27 cellular contexts compared by ENCODE assay signal in the genomic region with DNA sequence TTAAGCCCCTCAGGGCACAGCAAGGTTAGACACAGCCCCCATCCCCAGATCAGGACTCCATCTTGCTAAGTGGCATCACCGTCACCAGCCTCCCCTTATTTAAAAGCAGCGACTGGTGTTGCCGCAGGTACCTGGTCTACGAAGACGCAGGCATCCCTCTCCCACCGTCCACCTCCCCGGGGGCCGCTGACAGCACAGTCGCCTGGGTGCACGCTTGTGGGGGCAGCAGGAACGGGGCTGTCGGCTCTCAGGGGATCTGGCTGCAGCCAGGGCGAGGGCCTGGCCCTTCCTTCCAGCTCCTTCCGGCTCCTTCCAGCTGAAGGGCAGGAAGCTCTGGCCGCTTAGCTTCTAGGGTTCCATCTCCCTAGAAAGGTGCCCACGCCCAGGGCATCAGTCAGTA. TPM values are rescaled to one million over a fixed set of nuclear protein-coding genes. Genes with fewer than 3 reads are reported as not detected.
A peak's percentile ranks its signal among the peaks of the same experiment; 100 is the strongest.
DNase-seq lines count a peak whose midpoint lies in the region; ATAC-seq, FAIRE-seq and TF ChIP-seq lines count a peak whose summit lies in the region.
"Had no signal": no experiment of that assay in that cellular context is flagged by ENCODE, and none has a peak within 500 bp of the region (broad histone marks: within the 10 kb centered on the region; RNA-seq: fewer than 3 reads in every experiment).

No MANE protein-coding gene starts in this region.

- ATAC-seq in HepG2 (no peak), right lobe of liver (no peak)
- ATAC-seq in stimulated activated naive CD8-positive, alpha-beta T cell treated with anti-CD3 and anti-CD28 coated beads, Interleukin-15, Interleukin-2, amounts not matched to agents 100 U/mL and 50 U/mL, for 24 hours: no peak
- ATAC-seq: A549 had no signal

- no peak overlapping the region for H4K8ac ChIP-seq in neuronal stem cell (ENCODE audit: low read depth, low read length)

- TF ChIP-seq EP300 in HepG2 (IDR thresholded peaks at IDR 0.05; ENCODE audit: low read depth in 2 of 2, low read length in 2 of 2) (no peak), HepG2 (CRISPR knock-in tag; IDR thresholded peaks at IDR 0.05; ENCODE audit: borderline replicate concordance) (no peak)

- in situ Hi-C loops in HepG2 (cut with HindIII; ENCODE audit: extremely low pct_ligation_motif_present, low pct_unique_long_range_greater_than_20kb): no loop called here

- H3K4me2 ChIP-seq in HepG2 (ENCODE audit: low read depth, low read length) (peak overlapping the region; percentile 62), neuronal stem cell (ENCODE audit: insufficient read depth, low read length, poor library complexity, severe bottlenecking) (no peak overlapping the region)
- H3K4me2 ChIP-seq: A549 had no signal

- 94% methylated on average over 6 of the region's 16 CpGs for WGBS in HepG2 (ENCODE audit: low lambda C conversion rate)
- WGBS in right lobe of liver (ENCODE audit: insufficient coverage, low coverage, low lambda C conversion rate, missing lambda C conversion rate): 100% methylated on average over 1 of the region's 16 CpGs
- WGBS in neuronal stem cell (ENCODE audit: extremely low coverage in 2 of 2, insufficient read length in 2 of 2, insufficient replicate concordance in 1 of 2), 2 donors: no CpG with 5 or more reads among the region's 16 CpGs

- peaks cover 2% of the 10 kb centered on the region for H3K79me1 ChIP-seq in neuronal stem cell (ENCODE audit: low read depth, low read length)

- no peak overlapping the region for H3K18ac ChIP-seq in neuronal stem cell (ENCODE audit: low read length)

- H3K4me1 ChIP-seq in HepG2 (ENCODE audit: insufficient read depth, low read length): peaks cover 35% of the 10 kb centered on the region
- peaks cover 0 to 8% (median 0%) of the 10 kb centered on the region in 4 donors for H3K4me1 ChIP-seq in right lobe of liver
- peaks cover 13 to 18% of the 10 kb centered on the region in 2 donors for H3K4me1 ChIP-seq in neuronal stem cell (ENCODE audit: control insufficient read depth in 2 of 2, insufficient read depth in 1 of 2, low read depth in 1 of 2, low read length in 2 of 2)
- H3K4me1 ChIP-seq: A549, BE2C, HAP-1 had no signal

- no peaks in the 10 kb centered on the region for H4K20me1 ChIP-seq in HepG2 (ENCODE audit: insufficient read depth, low read length)

- no peak overlapping the region for H4K91ac ChIP-seq in neuronal stem cell (ENCODE audit: low read depth, low read length, poor library complexity)

- intact Hi-C loops in HepG2 (cut with micrococcal nuclease; ENCODE audit: unreplicated experiment): no loop called here
- intact Hi-C loops in right lobe of liver (cut with DNase I): no loop called here

- CTCF ChIA-PET in HepG2 (lab: Yijun Ruan, JAX; ENCODE audit: low intra/inter-chr PET ratio, low total read pairs): no interaction called here

- H3K27ac ChIP-seq in HepG2 (ENCODE audit: extremely low read length, insufficient read depth, low read length) (peak overlapping the region; percentile 69), right lobe of liver (no peak overlapping the region), WERI-Rb-1 (peak overlapping the region; percentile 4; the same call in 1 of the 2 replicates), neuronal stem cell (replicated peaks; ENCODE audit: low read length) (no peak overlapping the region)
- H3K27ac ChIP-seq: A549 had no signal

- no peak for FAIRE-seq in HepG2 (lab: Jason Lieb, UNC)
- FAIRE-seq: A549, D721Med, GM12891, GM18507, H54 had no signal

- H3K9me3 ChIP-seq in HepG2 (ENCODE audit: low read length) (no peaks in the 10 kb centered on the region), right lobe of liver (no peaks in the 10 kb centered on the region), WERI-Rb-1 (ENCODE audit: severe bottlenecking) (no peaks in the 10 kb centered on the region), neuronal stem cell (replicated peaks in 1 of 2; ENCODE audit: control insufficient read depth in 2 of 2, insufficient read depth in 1 of 2, low read depth in 1 of 2, low read length in 2 of 2) (no peaks in the 10 kb centered on the region)
- H3K9me3 ChIP-seq: A549; BE2C; BLaER1 treated with 17β-estradiol and CSF1 and Interleukin-3, amounts not matched to agents 10 nM and 100 nM; HAP-1 had no signal

- H3K4me3 ChIP-seq in HepG2 (replicated peaks in 1 of 3; ENCODE audit: insufficient read depth in 1 of 3, low read depth in 2 of 3, low read length in 3 of 3) (no peak overlapping the region), right lobe of liver (no peak overlapping the region), WERI-Rb-1 (ENCODE audit: low read depth, low read length) (no peak overlapping the region), neuronal stem cell (ENCODE audit: low read length in 2 of 2) (no peak overlapping the region)
- H3K4me3 ChIP-seq: A549; BLaER1 treated with 17β-estradiol and CSF1 and Interleukin-3, amounts not matched to agents 10 nM and 100 nM; HAP-1 had no signal

- H3K14ac ChIP-seq in neuronal stem cell (ENCODE audit: low read length): no peak overlapping the region

- H2BK5ac ChIP-seq in neuronal stem cell (ENCODE audit: low read length): no peak overlapping the region

- H3K36me3 ChIP-seq in HepG2 (replicated peaks in 1 of 2; ENCODE audit: control insufficient read depth in 1 of 2, insufficient read depth in 2 of 2, low read length in 2 of 2) (peaks cover 8 to 38% of the 10 kb centered on the region in 2 experiments), right lobe of liver (peaks cover 0 to 20% (median under 1%) of the 10 kb centered on the region in 4 donors), WERI-Rb-1 (peaks cover 94% of the 10 kb centered on the region), neuronal stem cell (replicated peaks in 1 of 2; ENCODE audit: control insufficient read depth in 2 of 2, insufficient read depth in 2 of 2, low read length in 2 of 2) (peaks cover 28 to 55% of the 10 kb centered on the region in 2 donors)
- H3K36me3 ChIP-seq: BE2C had no signal

- TF ChIP-seq CTCF in HepG2 (CRISPR knock-in tag; IDR thresholded peaks at IDR 0.05) (no peak), right lobe of liver (IDR thresholded peaks at IDR 0.05) (no peak), WERI-Rb-1 (IDR thresholded peaks at IDR 0.05; ENCODE audit: low read depth, low read length) (no peak), chondrocyte (IDR thresholded peaks at IDR 0.05) (no peak)

- DNase-seq in HepG2 (ENCODE audit: low spot score): no peak
- DNase-seq in right lobe of liver: no peak
- DNase-seq in WERI-Rb-1: no peak
- peak; percentile 87 for DNase-seq in chondrocyte (ENCODE audit: low spot score)
- DNase-seq in neuronal stem cell (ENCODE audit: low spot score): no peak
- no peak for DNase-seq in activated CD4-positive, alpha-beta T cell treated with anti-CD3 and anti-CD28 coated beads for 4 hours
- DNase-seq in stimulated activated naive CD8-positive, alpha-beta T cell treated with anti-CD3 and anti-CD28 coated beads, Interleukin-15, Interleukin-2, amounts not matched to agents 100 U/mL and 50 U/mL, for 24 hours: no peak
- no peak for DNase-seq in LoVo (ENCODE audit: low spot score)
- DNase-seq: 8988T; ACHN; AML-193; CD4-positive, alpha-beta T cell; CD8-positive, alpha-beta memory T cell; DMS79; EL; GDM1; GOT3; HFFc6 had no signal

- peak overlapping the region; percentile 10 for H2BK12ac ChIP-seq in neuronal stem cell (ENCODE audit: low read length)

- H3K27me3 Mint-ChIP-seq in chondrocyte (ENCODE audit: low read depth): peaks cover 3% of the 10 kb centered on the region
- H3K27me3 Mint-ChIP-seq: CD4-positive, alpha-beta T cell had no signal

- no peak for TF ChIP-seq RAD21 in HepG2 (CRISPR knock-in tag; IDR thresholded peaks at IDR 0.05)

- H3K9me3 Mint-ChIP-seq in chondrocyte (ENCODE audit: low read depth): no peaks in the 10 kb centered on the region
- H3K9me3 Mint-ChIP-seq: CD14-positive monocyte; CD4-positive, alpha-beta T cell; CD8-positive, alpha-beta memory T cell; HFFc6 had no signal

- H2AK5ac ChIP-seq in neuronal stem cell (ENCODE audit: low read depth, low read length): no peak overlapping the region

- H3K4me1 Mint-ChIP-seq in chondrocyte (ENCODE audit: low read depth): peaks cover 12% of the 10 kb centered on the region
- H3K4me1 Mint-ChIP-seq: CD14-positive monocyte; CD8-positive, alpha-beta memory T cell had no signal

- H3K23ac ChIP-seq in neuronal stem cell (ENCODE audit: low read depth, low read length, poor library complexity): no peak overlapping the region

- H2AFZ ChIP-seq in HepG2 (ENCODE audit: low read length) (no peak overlapping the region), neuronal stem cell (ENCODE audit: low read length) (no peak overlapping the region)

- no peak for TF ChIP-seq POLR2A in HepG2 (IDR thresholded peaks at IDR 0.05; ENCODE audit: insufficient read depth in 1 of 2, low read depth in 2 of 2, low read length in 2 of 2)
- no peak for TF ChIP-seq POLR2A in right lobe of liver (IDR thresholded peaks at IDR 0.05)

- POLR2A ChIA-PET in HepG2 (lab: Yijun Ruan, JAX): interaction anchor here (1.1 kb wide), 1 partner anchor 37 kb away, joined by 11 read pairs; no protein-coding TSS in a partner anchor

- H3K27me3 ChIP-seq in HepG2 (ENCODE audit: control insufficient read depth in 1 of 2, insufficient read depth in 2 of 2, low read length in 2 of 2) (no peaks in the 10 kb centered on the region), right lobe of liver (no peaks in the 10 kb centered on the region), WERI-Rb-1 (ENCODE audit: insufficient read depth, low read depth, severe bottlenecking) (no peaks in the 10 kb centered on the region), neuronal stem cell (ENCODE audit: control insufficient read depth in 3 of 3, insufficient read depth in 3 of 3, low read depth in 1 of 3, low read length in 3 of 3) (no peaks in the 10 kb centered on the region)
- H3K27me3 ChIP-seq: BE2C had no signal

- H3K4ac ChIP-seq in neuronal stem cell (ENCODE audit: low read length): no peak overlapping the region

- peak overlapping the region; percentile 31 for H2BK120ac ChIP-seq in neuronal stem cell (ENCODE audit: low read depth, low read length)

- H3K36me3 Mint-ChIP-seq in chondrocyte (ENCODE audit: low read depth): peaks cover 3% of the 10 kb centered on the region

- H3K27ac Mint-ChIP-seq in chondrocyte (ENCODE audit: unreplicated experiment): no peak overlapping the region
- H3K27ac Mint-ChIP-seq: CD14-positive monocyte; CD4-positive, alpha-beta T cell; CD8-positive, alpha-beta memory T cell; HFFc6 had no signal

- peak overlapping the region; percentile 49 for H3K9ac ChIP-seq in HepG2 (ENCODE audit: insufficient read depth, low read depth, low read length)
- H3K9ac ChIP-seq in neuronal stem cell (ENCODE audit: low read depth, low read length, poor library complexity): no peak overlapping the region
- H3K9ac ChIP-seq: BLaER1 treated with 17β-estradiol and CSF1 and Interleukin-3, amounts not matched to agents 10 nM and 100 nM had no signal

- no peaks in the 10 kb centered on the region for H3K79me2 ChIP-seq in HepG2 (ENCODE audit: insufficient read depth, low read length)

- H2BK15ac ChIP-seq in neuronal stem cell (ENCODE audit: low read length): no peak overlapping the region

- BruUV-seq in HepG2 (replicated peaks; lab: Mats Ljungman, UMichigan): no TSS peak

- no peak overlapping the region for H3K4me3 Mint-ChIP-seq in chondrocyte (ENCODE audit: unreplicated experiment)
- H3K4me3 Mint-ChIP-seq: CD14-positive monocyte; CD4-positive, alpha-beta T cell; CD8-positive, alpha-beta memory T cell; HFFc6 had no signal

RNA-seq across cellular contexts. Expression of a gene that starts 17.6 kb away (rescaled TPM):
- not detected in 2 replicates for total RNA-seq in HepG2 (2016; rRNA removed; fragmentation: Illumina TruSeq; extraction: Trizol)
- total RNA-seq in HepG2 (2016; cell fraction: cytosol; rRNA removed; fragmentation: Illumina TruSeq; extraction: Trizol; ENCODE audit: low read depth): not detected in 2 replicates
- not detected in 2 replicates for total RNA-seq in HepG2 (2016; cell fraction: insoluble cytoplasmic fraction; rRNA removed; fragmentation: Illumina TruSeq; extraction: Trizol)
- not detected in 2 replicates for total RNA-seq in HepG2 (2016; cell fraction: membrane; rRNA removed; fragmentation: Illumina TruSeq; extraction: Trizol)
- not detected in 2 replicates for total RNA-seq in HepG2 (2016; cell fraction: nucleus; rRNA removed; fragmentation: Illumina TruSeq; extraction: Trizol)
- polyA plus RNA-seq in HepG2 (2011; rRNA removed): not detected in 2 replicates
- not detected in 2 replicates for polyA plus RNA-seq in HepG2 (2011; cell fraction: cytosol; rRNA removed)
- not detected in 2 replicates for polyA plus RNA-seq in HepG2 (2011; cell fraction: nucleus; rRNA removed)
- 0.23 TPM in 1 of 2 replicates, not detected in the other for polyA plus RNA-seq in HepG2 (2012)
- polyA plus RNA-seq in HepG2 (2016; cell fraction: cytosol; fragmentation: Illumina TruSeq; extraction: Trizol; ENCODE audit: low read depth): not detected in 2 replicates
- not detected in 2 replicates for polyA plus RNA-seq in HepG2 (2016; cell fraction: insoluble cytoplasmic fraction; fragmentation: Illumina TruSeq; extraction: Trizol; ENCODE audit: low read depth)
- not detected in 2 replicates for polyA plus RNA-seq in HepG2 (2016; cell fraction: membrane; fragmentation: Illumina TruSeq; extraction: Trizol; ENCODE audit: low read depth)
- polyA plus RNA-seq in HepG2 (2016; cell fraction: nucleus; fragmentation: Illumina TruSeq; extraction: Trizol; ENCODE audit: insufficient read depth, low read depth): not detected in 2 replicates
- polyA minus RNA-seq in HepG2 (2011; rRNA and poly(A)+ RNA removed; ENCODE audit: low replicate concordance): not detected in 2 replicates
- polyA minus RNA-seq in HepG2 (2011; cell fraction: cytosol; rRNA and poly(A)+ RNA removed): not detected in 2 replicates
- polyA minus RNA-seq in HepG2 (2011; cell fraction: nucleus; rRNA and poly(A)+ RNA removed): not detected in 2 replicates
- total RNA-seq in right lobe of liver: not detected
- total RNA-seq in chondrocyte: not detected in 3 replicates
- not detected for polyA plus RNA-seq in neuronal stem cell (2013, experiment 1 of 2)
- polyA plus RNA-seq in neuronal stem cell (2013, experiment 2 of 2): not detected
- total RNA-seq: CD4-positive, alpha-beta T cell; CD8-positive, alpha-beta memory T cell; HFFc6 had no signal
- polyA plus RNA-seq: A549; CD14-positive monocyte; CD8-positive, alpha-beta memory T cell had no signal

RNA-seq across cellular contexts. Expression of a gene that starts 37.9 kb away (rescaled TPM):
- total RNA-seq in HepG2 (2016; rRNA removed; fragmentation: Illumina TruSeq; extraction: Trizol) (55.8 and 56.3 TPM in 2 replicates), right lobe of liver (1 to 10 TPM; 2.6 to 8.7 (median 4.6) TPM), chondrocyte (0.72 to 1.00 TPM in 2 of 3 replicates, not detected in the other)
- 360 and 516 TPM in 2 replicates for total RNA-seq in HepG2 (2016; cell fraction: cytosol; rRNA removed; fragmentation: Illumina TruSeq; extraction: Trizol; ENCODE audit: low read depth)
- total RNA-seq in HepG2 (2016; cell fraction: insoluble cytoplasmic fraction; rRNA removed; fragmentation: Illumina TruSeq; extraction: Trizol): 54.3 and 58.0 TPM in 2 replicates
- total RNA-seq in HepG2 (2016; cell fraction: membrane; rRNA removed; fragmentation: Illumina TruSeq; extraction: Trizol): 94.8 and 147 TPM in 2 replicates
- 35.3 and 45.5 TPM in 2 replicates for total RNA-seq in HepG2 (2016; cell fraction: nucleus; rRNA removed; fragmentation: Illumina TruSeq; extraction: Trizol)
- polyA plus RNA-seq in HepG2 (2011; rRNA removed): 12.4 and 22.2 TPM in 2 replicates
- polyA plus RNA-seq in HepG2 (2011; cell fraction: cytosol; rRNA removed): 15.0 and 35.9 TPM in 2 replicates
- polyA plus RNA-seq in HepG2 (2011; cell fraction: nucleus; rRNA removed): 20.1 and 21.5 TPM in 2 replicates
- 18.7 and 18.9 TPM in 2 replicates for polyA plus RNA-seq in HepG2 (2012)
- polyA plus RNA-seq in HepG2 (2016; cell fraction: cytosol; fragmentation: Illumina TruSeq; extraction: Trizol; ENCODE audit: low read depth): 172 and 230 TPM in 2 replicates
- polyA plus RNA-seq in HepG2 (2016; cell fraction: insoluble cytoplasmic fraction; fragmentation: Illumina TruSeq; extraction: Trizol; ENCODE audit: low read depth): 45.5 and 47.9 TPM in 2 replicates
- 82.1 and 104 TPM in 2 replicates for polyA plus RNA-seq in HepG2 (2016; cell fraction: membrane; fragmentation: Illumina TruSeq; extraction: Trizol; ENCODE audit: low read depth)
- 32.0 and 32.8 TPM in 2 replicates for polyA plus RNA-seq in HepG2 (2016; cell fraction: nucleus; fragmentation: Illumina TruSeq; extraction: Trizol; ENCODE audit: insufficient read depth, low read depth)
- 29.5 TPM in 1 of 2 replicates, not detected in the other for polyA minus RNA-seq in HepG2 (2011; rRNA and poly(A)+ RNA removed; ENCODE audit: low replicate concordance)
- 18.6 and 19.1 TPM in 2 replicates for polyA minus RNA-seq in HepG2 (2011; cell fraction: cytosol; rRNA and poly(A)+ RNA removed)
- 17.1 and 18.4 TPM in 2 replicates for polyA minus RNA-seq in HepG2 (2011; cell fraction: nucleus; rRNA and poly(A)+ RNA removed)
- polyA plus RNA-seq in neuronal stem cell (2013, experiment 1 of 2): 5.8 TPM
- polyA plus RNA-seq in neuronal stem cell (2013, experiment 2 of 2): 5.6 TPM

Comparison
In these comparisons a context has a peak if more than half of its experiments do, and no peak if none do; other contexts are left out.
1. H3K27ac ChIP-seq: peak in HepG2 (single experiment) and WERI-Rb-1 (single experiment); none in right lobe of liver (0 of 3) and neuronal stem cell (single experiment).